Comparison of ENCODE assay signal across 11 cellular contexts in genomic region chr13:30906411-30906990, GRCh38. TPM values are rescaled to one million over a fixed set of nuclear protein-coding genes. Genes with fewer than 3 reads are reported as not detected.
A peak's percentile ranks its signal among the peaks of the same experiment; 100 is the strongest.
DNase-seq lines count a peak whose midpoint lies in the region; TF ChIP-seq lines count a peak whose summit lies in the region.
"Had no signal": no experiment of that assay in that cellular context is flagged by ENCODE, and none has a peak within 500 bp of the region (broad histone marks: within the 10 kb centered on the region; RNA-seq: fewer than 3 reads in every experiment).

No MANE protein-coding gene starts in this region.

- H3K4me1 Mint-ChIP-seq in progenitor cell of endocrine pancreas (ENCODE audit: low read depth), result peaks cover 8% of the 10 kb centered on the region

- peaks cover 69% of the 10 kb centered on the region for H3K27me3 Mint-ChIP-seq in progenitor cell of endocrine pancreas

- no peak for TF ChIP-seq CTCF in astrocyte of the cerebellum (IDR thresholded peaks at IDR 0.05; ENCODE audit: low read depth, low read length, missing control alignments)
- no peak for TF ChIP-seq CTCF in progenitor cell of endocrine pancreas (IDR thresholded peaks at IDR 0.05; ENCODE audit: unreplicated experiment)

- in situ Hi-C loops in astrocyte of the cerebellum (cut with HindIII; ENCODE audit: low sequenced_read_pairs), result no loop called here

- no peak overlapping the region for H3K4me3 Mint-ChIP-seq in progenitor cell of endocrine pancreas (ENCODE audit: low read depth)
- H3K4me3 Mint-ChIP-seq: T-helper 1 cell treated with Interleukin-12 subunit alpha and Interleukin-12 subunit beta and Interleukin-4 antibody, amounts not matched to agents 30 μg/mL and 1 μg/mL, for 36 hours had no signal

- DNase-seq in AG20443 (ENCODE audit: low spot score) (peak; percentile 41), astrocyte of the cerebellum (ENCODE audit: low read depth) (no peak), hepatic stellate cell (ENCODE audit: low spot score) (peak; percentile 14), progenitor cell of endocrine pancreas (ENCODE audit: low spot score, unreplicated experiment) (peak; percentile 16), NCI-H146 (lab: John Stamatoyannopoulos, UW) (no peak), midbrain (lab: John Stamatoyannopoulos, UW) (no peak), NCI-H69 (lab: John Stamatoyannopoulos, UW) (no peak)
- DNase-seq in activated CD4-positive, alpha-beta T cell treated with anti-CD3 and anti-CD28 coated beads, Interleukin-2, amount 50 U/mL, for 1 hour, result no peak
- DNase-seq: COR-L47, NCI-H2107 had no signal

- peak overlapping the region; percentile 24 for H3K4me3 ChIP-seq in astrocyte of the cerebellum (ENCODE audit: low read depth, low read length)

- no peaks in the 10 kb centered on the region for H3K36me3 Mint-ChIP-seq in progenitor cell of endocrine pancreas (ENCODE audit: insufficient read depth)

- H3K9me3 Mint-ChIP-seq in progenitor cell of endocrine pancreas (ENCODE audit: low read depth), result no peaks in the 10 kb centered on the region
- H3K9me3 Mint-ChIP-seq: T-helper 1 cell treated with Interleukin-12 subunit alpha and Interleukin-12 subunit beta and Interleukin-4 antibody, amounts not matched to agents 30 μg/mL and 1 μg/mL, for 36 hours had no signal

- H3K27ac Mint-ChIP-seq in progenitor cell of endocrine pancreas, result no peak overlapping the region
- H3K27ac Mint-ChIP-seq: T-helper 1 cell treated with Interleukin-12 subunit alpha and Interleukin-12 subunit beta and Interleukin-4 antibody, amounts not matched to agents 30 μg/mL and 1 μg/mL, for 36 hours had no signal

RNA-seq across cellular contexts. Expression of gene MEDAG, which starts 0.4 kb away (rescaled TPM):
- total RNA-seq in progenitor cell of endocrine pancreas, result not detected in 2 replicates

RNA-seq across cellular contexts. Expression of gene TEX26, which starts 26.0 kb away (rescaled TPM):
- not detected in 2 replicates for total RNA-seq in progenitor cell of endocrine pancreas

Comparison
In these comparisons a context has a peak if more than half of its experiments do, and no peak if none do; other contexts are left out.
1. DNase-seq: peak in AG20443 (single experiment), hepatic stellate cell (single experiment) and progenitor cell of endocrine pancreas (single experiment); none in astrocyte of the cerebellum (single experiment), NCI-H146 (single experiment), midbrain (single experiment), NCI-H69 (single experiment) and activated CD4-positive, alpha-beta T cell treated with anti-CD3 and anti-CD28 coated beads, Interleukin-2, amount 50 U/mL, for 1 hour (single experiment).